34 cellular contexts compared by ENCODE assay signal in genomic region chr7:143878884-143879283, GRCh38. TPM values are rescaled to one million over a fixed set of nuclear protein-coding genes. Genes with fewer than 3 reads are reported as not detected.
DNase-seq lines count a peak whose midpoint lies in the region; ATAC-seq and TF ChIP-seq lines count a peak whose summit lies in the region.
"Had no signal": no experiment of that assay in that cellular context is flagged by ENCODE, and none has a peak within 500 bp of the region (broad histone marks: within the 10 kb centered on the region; RNA-seq: fewer than 3 reads in every experiment).

No MANE protein-coding gene starts in this region.

- H3K4me3 ChIP-seq in heart right ventricle: no peak overlapping the region
- H3K4me3 ChIP-seq: A549, GM12878 had no signal

- H3K36me3 ChIP-seq in heart right ventricle: peaks cover 0 to 25% (median 9%) of the 10 kb centered on the region in 9 donors

- H3K4ac ChIP-seq in H9 (ENCODE audit: low read depth, low read length): no peak overlapping the region

- H2AFZ ChIP-seq in H9 (ENCODE audit: low read length): no peak overlapping the region

- H2BK5ac ChIP-seq in H9 (ENCODE audit: insufficient read length, low read length): no peak overlapping the region

- no peak overlapping the region for H3K9ac ChIP-seq in H9 (ENCODE audit: extremely low read depth, insufficient read length, low read length)

- no peaks in the 10 kb centered on the region for H3K27me3 ChIP-seq in H9 (ENCODE audit: insufficient read depth, low read length)
- H3K27me3 ChIP-seq in heart right ventricle: peaks cover 0 to 16% (median 0%) of the 10 kb centered on the region in 7 donors

- no peak overlapping the region for H2AK5ac ChIP-seq in H9 (ENCODE audit: insufficient read length, low read length)

- no peak overlapping the region for H3T11ph ChIP-seq in H9 (ENCODE audit: low read length)

- H3K27me3 Mint-ChIP-seq in H9 (ENCODE audit: low read depth) (peaks cover 5% of the 10 kb centered on the region), progenitor cell of endocrine pancreas (no peaks in the 10 kb centered on the region), endothelial cell (ENCODE audit: unreplicated experiment) (peaks cover 2% of the 10 kb centered on the region)
- H3K27me3 Mint-ChIP-seq in central memory CD8-positive, alpha-beta T cell: peaks cover 3% of the 10 kb centered on the region

- H3K9me3 ChIP-seq in H9 (ENCODE audit: control insufficient read depth, low read depth, low read length): no peaks in the 10 kb centered on the region
- no peaks in the 10 kb centered on the region for H3K9me3 ChIP-seq in heart right ventricle
- H3K9me3 ChIP-seq: A549 had no signal

- H3K79me2 ChIP-seq in H9 (ENCODE audit: insufficient read depth, low read length): no peaks in the 10 kb centered on the region

- H3K4me1 ChIP-seq in H9 (ENCODE audit: insufficient read depth, low read length) (0 out of 2 replicates have a peak, but pooled peaks cover 6% of the 10 kb centered on the region), heart right ventricle (peaks cover 5 to 46% (median 21%) of the 10 kb centered on the region in 9 donors)
- H3K4me1 ChIP-seq: A549, Caco-2 had no signal

- no peak overlapping the region for H3K4me3 Mint-ChIP-seq in H9
- no peak overlapping the region for H3K4me3 Mint-ChIP-seq in central memory CD8-positive, alpha-beta T cell
- no peak overlapping the region for H3K4me3 Mint-ChIP-seq in progenitor cell of endocrine pancreas (ENCODE audit: low read depth)
- no peak overlapping the region for H3K4me3 Mint-ChIP-seq in endothelial cell (ENCODE audit: unreplicated experiment)
- H3K4me3 Mint-ChIP-seq: CD8-positive, alpha-beta T cell; T-helper 1 cell treated with Interleukin-12 subunit alpha and Interleukin-12 subunit beta and Interleukin-4 antibody, amounts not matched to agents 30 μg/mL and 1 μg/mL, for 36 hours had no signal

- H3K27ac ChIP-seq in H9 (ENCODE audit: insufficient read length, low read depth, low read length) (no peak overlapping the region), heart right ventricle (no peak overlapping the region)
- H3K27ac ChIP-seq: A549, C4-2B had no signal

- H2BK20ac ChIP-seq in H9 (ENCODE audit: low read depth, low read length, poor library complexity, severe bottlenecking): no peak overlapping the region

- no peak overlapping the region for H3K18ac ChIP-seq in H9 (ENCODE audit: insufficient read length, low read depth, low read length)

- H3K9me3 Mint-ChIP-seq in H9: no peaks in the 10 kb centered on the region
- H3K9me3 Mint-ChIP-seq in central memory CD8-positive, alpha-beta T cell: no peaks in the 10 kb centered on the region
- no peaks in the 10 kb centered on the region for H3K9me3 Mint-ChIP-seq in progenitor cell of endocrine pancreas (ENCODE audit: low read depth)
- H3K9me3 Mint-ChIP-seq in endothelial cell (ENCODE audit: unreplicated experiment): no peaks in the 10 kb centered on the region
- H3K9me3 Mint-ChIP-seq: CD8-positive, alpha-beta T cell; T-helper 1 cell treated with Interleukin-12 subunit alpha and Interleukin-12 subunit beta and Interleukin-4 antibody, amounts not matched to agents 30 μg/mL and 1 μg/mL, for 36 hours had no signal

- H3K4me1 Mint-ChIP-seq in H9 (peaks cover 15 to 17% of the 10 kb centered on the region in 2 experiments), progenitor cell of endocrine pancreas (ENCODE audit: low read depth) (peaks cover 18% of the 10 kb centered on the region), endothelial cell (ENCODE audit: unreplicated experiment) (peaks cover 12% of the 10 kb centered on the region)
- peaks cover 15% of the 10 kb centered on the region for H3K4me1 Mint-ChIP-seq in central memory CD8-positive, alpha-beta T cell

- no peak overlapping the region for H2BK12ac ChIP-seq in H9 (ENCODE audit: insufficient read length, low read depth, low read length)

- no peaks in the 10 kb centered on the region for H4K20me1 ChIP-seq in H9 (ENCODE audit: control insufficient read depth, insufficient read depth, insufficient read length)

- no peak overlapping the region for H3K56ac ChIP-seq in H9 (ENCODE audit: insufficient read length, low read depth, low read length)

- intact Hi-C loops in heart right ventricle (cut with DNase I): no loop called here

- ATAC-seq in central memory CD8-positive, alpha-beta T cell (replicated peaks; ENCODE audit: extremely low read depth, poor library complexity, severe bottlenecking): no peak
- ATAC-seq in HG03095 (IDR thresholded peaks at IDR 0.05; ENCODE audit: unreplicated experiment) (no peak), heart right ventricle (no peak)
- ATAC-seq: A549; CD8-positive, alpha-beta T cell; GM12878; HepG2 had no signal

- H4K8ac ChIP-seq in H9 (replicated peaks; ENCODE audit: insufficient read length, low read depth, low read length): no peak overlapping the region

- H4K5ac ChIP-seq in H9 (ENCODE audit: insufficient read length, low read depth, low read length): no peak overlapping the region

- peaks cover 8% of the 10 kb centered on the region for H3K23me2 ChIP-seq in H9 (ENCODE audit: insufficient read length, low read depth, low read length, poor library complexity, severe bottlenecking)

- H3K79me1 ChIP-seq in H9 (ENCODE audit: insufficient read depth, low read depth, low read length, poor library complexity, severe bottlenecking): no peaks in the 10 kb centered on the region

- H4K91ac ChIP-seq in H9 (ENCODE audit: insufficient read length, low read depth, low read length): no peak overlapping the region

- H3K4me2 ChIP-seq in H9 (ENCODE audit: insufficient read depth, insufficient read length, low read length): no peak overlapping the region
- H3K4me2 ChIP-seq: A549 had no signal

- no peak overlapping the region for H2BK120ac ChIP-seq in H9 (ENCODE audit: low read depth, low read length, poor library complexity, severe bottlenecking)

- H3K36me3 Mint-ChIP-seq in H9 (ENCODE audit: insufficient read depth in 1 of 3, low read depth in 3 of 3) (peaks cover 10 to 18% (median 17%) of the 10 kb centered on the region in 3 experiments; a peak in 6 of 7 replicates), progenitor cell of endocrine pancreas (ENCODE audit: insufficient read depth) (peaks cover 13% of the 10 kb centered on the region), endothelial cell (ENCODE audit: low read depth, unreplicated experiment) (peaks cover 21% of the 10 kb centered on the region)
- H3K36me3 Mint-ChIP-seq in central memory CD8-positive, alpha-beta T cell (ENCODE audit: insufficient read depth): no peaks in the 10 kb centered on the region

- TF ChIP-seq CTCF in H9 (conservative IDR thresholded peaks at IDR 0.05): no peak
- TF ChIP-seq CTCF in progenitor cell of endocrine pancreas (IDR thresholded peaks at IDR 0.05; ENCODE audit: unreplicated experiment): peak; percentile 19
- TF ChIP-seq CTCF in heart right ventricle (IDR thresholded peaks at IDR 0.05): no peak
- no peak for TF ChIP-seq CTCF in endothelial cell (IDR thresholded peaks at IDR 0.05; ENCODE audit: unreplicated experiment)

- H3K14ac ChIP-seq in H9 (ENCODE audit: insufficient read depth, low read length): no peak overlapping the region

- no peak overlapping the region; a peak in 1 of 7 replicates for H3K27ac Mint-ChIP-seq in H9
- peak overlapping the region; percentile 85 for H3K27ac Mint-ChIP-seq in central memory CD8-positive, alpha-beta T cell (ENCODE audit: low read depth)
- no peak overlapping the region for H3K27ac Mint-ChIP-seq in progenitor cell of endocrine pancreas
- no peak overlapping the region for H3K27ac Mint-ChIP-seq in endothelial cell (ENCODE audit: unreplicated experiment)
- H3K27ac Mint-ChIP-seq: CD8-positive, alpha-beta T cell; T-helper 1 cell treated with Interleukin-12 subunit alpha and Interleukin-12 subunit beta and Interleukin-4 antibody, amounts not matched to agents 30 μg/mL and 1 μg/mL, for 36 hours had no signal

- no peak overlapping the region for H3K23ac ChIP-seq in H9 (ENCODE audit: insufficient read length, low read depth, low read length)

- DNase-seq in H9 (peak; percentile 17), SK-N-DZ (ENCODE audit: low spot score) (peak; percentile 64), progenitor cell of endocrine pancreas (ENCODE audit: low spot score, unreplicated experiment) (no peak), heart right ventricle (no peak), endothelial cell (ENCODE audit: low spot score) (no peak)
- DNase-seq in central memory CD8-positive, alpha-beta T cell (ENCODE audit: low spot score in 2 of 2): no peak
- DNase-seq in stimulated activated naive CD4-positive, alpha-beta T cell (lab: John Stamatoyannopoulos, UW): no peak
- DNase-seq: Caco-2; CD8-positive, alpha-beta T cell; DMS 273 treated with DMSO at 0.1 percent for 48 hours; DMS79; EL; GDM1; Kasumi-1; NCI-H1092 treated with DMSO at 0.1 percent for 48 hours; NCI-H1436; NCI-H187; NCI-H2081 treated with DMSO at 0.1 percent for 48 hours; NCI-H2171 treated with DMSO at 0.1 percent for 48 hours; NCI-H345; NCI-H510A treated with DMSO at 0.1 percent for 48 hours; NCI-H748 treated with DMSO at 0.1 percent for 48 hours; RPMI8226; SHP77; SW 1271 had no signal

- no peak overlapping the region for H2BK15ac ChIP-seq in H9 (ENCODE audit: low read depth, low read length)

- no CpG with 5 or more reads among the region's 4 CpGs for WGBS in H9 (ENCODE audit: extremely low coverage, insufficient read length, low lambda C conversion rate)
- 56 to 80% methylated on average over 4 of the region's 4 CpGs for WGBS in heart right ventricle, 2 donors

RNA-seq across cellular contexts. Expression of gene TCAF1, which starts 23.1 kb away (rescaled TPM):
- total RNA-seq in H9 (2021) (43.9 and 46.8 TPM in 2 replicates), progenitor cell of endocrine pancreas (112 TPM in 2 replicates), heart right ventricle (10 to 100 TPM; 44.3 to 62.8 (median 59.1) TPM), endothelial cell (ENCODE audit: unreplicated experiment) (79.7 TPM)
- polyA plus RNA-seq in SK-N-DZ (2014; cell fraction: cytosol; rRNA removed): 51.6 and 73.6 TPM in 2 replicates
- polyA plus RNA-seq in SK-N-DZ (2014; cell fraction: nucleus; rRNA removed): 18.2 and 23.5 TPM in 2 replicates
- 10 to 100 TPM in 1 of 2 donors, 1 to 10 TPM in 1; 9.3 to 21.7 TPM for polyA plus RNA-seq in heart right ventricle

RNA-seq across cellular contexts. Expression of gene OR2F2, which starts 56.1 kb away (rescaled TPM):
- total RNA-seq in H9 (2021) (not detected in 2 replicates), progenitor cell of endocrine pancreas (not detected in 2 replicates), heart right ventricle (not detected), endothelial cell (ENCODE audit: unreplicated experiment) (not detected)
- polyA plus RNA-seq in SK-N-DZ (2014; cell fraction: cytosol; rRNA removed): not detected in 2 replicates
- not detected in 2 replicates for polyA plus RNA-seq in SK-N-DZ (2014; cell fraction: nucleus; rRNA removed)
- polyA plus RNA-seq in heart right ventricle: not detected
- total RNA-seq: Caco-2; CD8-positive, alpha-beta T cell; GM12878; HT1080; M059J; SK-MEL-5 had no signal
- polyA plus RNA-seq: A549, GM12878, HepG2 had no signal

Comparison
In these comparisons a context has a peak if more than half of its experiments do, and no peak if none do; other contexts are left out.
1. DNase-seq: peak in H9 (single experiment) and SK-N-DZ (single experiment); none in central memory CD8-positive, alpha-beta T cell (0 of 2), progenitor cell of endocrine pancreas (single experiment), stimulated activated naive CD4-positive, alpha-beta T cell (0 of 6), heart right ventricle (0 of 2) and endothelial cell (single experiment).